8 cellular contexts compared by ENCODE assay signal in genomic region chr20:49983123-49983847, GRCh38. TPM values are rescaled to one million over a fixed set of nuclear protein-coding genes. Genes with fewer than 3 reads are reported as not detected.
A peak's percentile ranks its signal among the peaks of the same experiment; 100 is the strongest.
DNase-seq lines count a peak whose midpoint lies in the region; ATAC-seq, FAIRE-seq and TF ChIP-seq lines count a peak whose summit lies in the region.

No MANE protein-coding gene starts in this region.

- POLR2A ChIA-PET in activated CD4-positive, alpha-beta memory T cell treated with anti-CD3 and anti-CD28 coated beads for 36 hours (lab: Charles Lee): no interaction called here

- peak overlapping the region; percentile 54 for H3K9ac ChIP-seq in iPS-15b (ENCODE audit: low read depth, low read length)

- TF ChIP-seq POLR2A in H54 (IDR thresholded peaks at IDR 0.05; ENCODE audit: low read depth, low read length): no peak

- H3K9me3 ChIP-seq in iPS-15b (ENCODE audit: control insufficient read depth, insufficient read depth, low read length): no peaks in the 10 kb centered on the region

- peaks cover 20% of the 10 kb centered on the region for H3K27me3 ChIP-seq in iPS-15b (ENCODE audit: control insufficient read depth, insufficient read depth, low read length)

- H3K27ac Mint-ChIP-seq in activated CD4-positive, alpha-beta memory T cell treated with anti-CD3 and anti-CD28 coated beads for 36 hours: no peak overlapping the region
- H3K27ac Mint-ChIP-seq in stimulated activated memory B cell treated with anti-CD40 and anti-IgM and Interleukin-4, amounts not matched to agents 10 μg/mL and 1 μg/mL and 100 μg/mL, for 72 hours: peak overlapping the region; percentile 53

- peaks cover 16% of the 10 kb centered on the region for H3K36me3 ChIP-seq in iPS-15b (ENCODE audit: control insufficient read depth, insufficient read depth, low read length)

- CTCF ChIA-PET in activated CD4-positive, alpha-beta memory T cell treated with anti-CD3 and anti-CD28 coated beads for 36 hours (lab: Charles Lee): interaction anchor here (2.0 to 7.5 kb wide), 2 partner anchors 86 to 196 kb away, joined by 7 to 257 read pairs; no protein-coding TSS in a partner anchor

- no peak for TF ChIP-seq CTCF in HFF-Myc (IDR thresholded peaks at IDR 0.05; ENCODE audit: low read depth, low read length, missing control alignments)

- no peaks in the 10 kb centered on the region for H3K9me3 Mint-ChIP-seq in activated CD4-positive, alpha-beta memory T cell treated with anti-CD3 and anti-CD28 coated beads for 36 hours
- no peaks in the 10 kb centered on the region for H3K9me3 Mint-ChIP-seq in stimulated activated memory B cell treated with anti-CD40 and anti-IgM and Interleukin-4, amounts not matched to agents 10 μg/mL and 1 μg/mL and 100 μg/mL, for 72 hours

- H3K27me3 Mint-ChIP-seq in activated CD4-positive, alpha-beta memory T cell treated with anti-CD3 and anti-CD28 coated beads for 36 hours: peaks cover 4% of the 10 kb centered on the region
- no peaks in the 10 kb centered on the region for H3K27me3 Mint-ChIP-seq in stimulated activated memory B cell treated with anti-CD40 and anti-IgM and Interleukin-4, amounts not matched to agents 10 μg/mL and 1 μg/mL and 100 μg/mL, for 72 hours

- intact Hi-C loops in activated CD4-positive, alpha-beta memory T cell treated with anti-CD3 and anti-CD28 coated beads for 36 hours (cut with micrococcal nuclease): no loop called here

- DNase-seq in HFF-Myc (ENCODE audit: extremely low read depth, low read depth): no peak
- no peak for DNase-seq in activated CD4-positive, alpha-beta memory T cell treated with anti-CD3 and anti-CD28 coated beads for 36 hours
- no peak for DNase-seq in H54 (ENCODE audit: insufficient read length, low spot score)
- DNase-seq in NK-92 (lab: John Stamatoyannopoulos, UW; ENCODE audit: unreplicated experiment): no peak
- no peak for DNase-seq in NCI-H2227 treated with DMSO at 0.1 percent for 48 hours (lab: John Stamatoyannopoulos, UW)

- H3K4me3 ChIP-seq in HFF-Myc (replicated peaks; ENCODE audit: low read depth, low read length) (peak overlapping the region; percentile 94), iPS-15b (ENCODE audit: low read depth, low read length) (peak overlapping the region; percentile 85)

- no peaks in the 10 kb centered on the region for H3K36me3 Mint-ChIP-seq in activated CD4-positive, alpha-beta memory T cell treated with anti-CD3 and anti-CD28 coated beads for 36 hours
- no peaks in the 10 kb centered on the region for H3K36me3 Mint-ChIP-seq in stimulated activated memory B cell treated with anti-CD40 and anti-IgM and Interleukin-4, amounts not matched to agents 10 μg/mL and 1 μg/mL and 100 μg/mL, for 72 hours

- peak overlapping the region; percentile 23 for H3K4me3 Mint-ChIP-seq in activated CD4-positive, alpha-beta memory T cell treated with anti-CD3 and anti-CD28 coated beads for 36 hours
- H3K4me3 Mint-ChIP-seq in stimulated activated memory B cell treated with anti-CD40 and anti-IgM and Interleukin-4, amounts not matched to agents 10 μg/mL and 1 μg/mL and 100 μg/mL, for 72 hours: peak overlapping the region; percentile 52

- peaks cover 20% of the 10 kb centered on the region for H3K4me1 Mint-ChIP-seq in activated CD4-positive, alpha-beta memory T cell treated with anti-CD3 and anti-CD28 coated beads for 36 hours (ENCODE audit: low read depth)
- peaks cover 28% of the 10 kb centered on the region for H3K4me1 Mint-ChIP-seq in stimulated activated memory B cell treated with anti-CD40 and anti-IgM and Interleukin-4, amounts not matched to agents 10 μg/mL and 1 μg/mL and 100 μg/mL, for 72 hours

- peaks cover 14% of the 10 kb centered on the region for H3K4me1 ChIP-seq in iPS-15b (ENCODE audit: control insufficient read depth, insufficient read depth, low read length)

- no peak for ATAC-seq in stimulated activated memory B cell treated with anti-CD40 and anti-IgM and Interleukin-4, amounts not matched to agents 10 μg/mL and 1 μg/mL and 100 μg/mL, for 72 hours
- no peak for ATAC-seq in GM19324 (IDR thresholded peaks at IDR 0.05; ENCODE audit: low FRiP score, unreplicated experiment)

- no peak for FAIRE-seq in H54 (lab: Jason Lieb, UNC)

RNA-seq across cellular contexts. Expression of gene SNAI1, which starts 0.5 kb away (rescaled TPM):
- under 1 TPM in 1 of 2 experiments, not detected in 1; 0.27 TPM for total RNA-seq in activated CD4-positive, alpha-beta memory T cell treated with anti-CD3 and anti-CD28 coated beads for 36 hours

RNA-seq across cellular contexts. Expression of gene RNF114, which starts 47.1 kb away (rescaled TPM):
- 10 to 100 TPM; 72.1 to 72.4 TPM for total RNA-seq in activated CD4-positive, alpha-beta memory T cell treated with anti-CD3 and anti-CD28 coated beads for 36 hours
